33 cellular contexts compared by ENCODE assay signal in genomic region chr11:100094121-100094865, GRCh38.
"Had no signal": no experiment of that assay in that cellular context is flagged by ENCODE, and none has a peak within 500 bp of the region (broad histone marks: within the 10 kb centered on the region; RNA-seq: fewer than 3 reads in every experiment).

No MANE protein-coding gene starts in this region.

- H3K4me3 Mint-ChIP-seq: activated B cell treated with CpG ODN at 0.5 μM for 24 hours; activated CD8-positive, alpha-beta T cell treated with anti-CD3 and anti-CD28 coated beads for 36 hours; activated naive CD4-positive, alpha-beta T cell treated with anti-CD3 and anti-CD28 coated beads for 36 hours; activated naive CD4-positive, alpha-beta T cell treated with anti-CD3 and anti-CD28 coated beads, Interleukin-2, amount 50 U/mL, for 24 hours; activated naive CD8-positive, alpha-beta T cell treated with anti-CD3 and anti-CD28 coated beads for 36 hours; activated naive CD8-positive, alpha-beta T cell treated with anti-CD3 and anti-CD28 coated beads, Interleukin-2, amount 50 U/mL, for 24 hours; activated T-helper 1 cell treated with anti-CD3 and anti-CD28 coated beads, Interleukin-12 subunit alpha, Interleukin-12 subunit beta, Interleukin-2, Interleukin-4 antibody, amounts not matched to agents 30 ng/mL and 10 ng/mL and 1 ng/mL, durations not matched to agents 14 hours and 24 hours and 36 hours; effector memory CD8-positive, alpha-beta T cell; T-helper 17 cell had no signal

- H3K4me3 ChIP-seq: adrenal gland, body of pancreas, esophagus muscularis mucosa, gastrocnemius medialis, heart left ventricle had no signal

- H3K36me3 ChIP-seq: adrenal gland, esophagus muscularis mucosa, gastrocnemius medialis, heart left ventricle had no signal

- H3K9me3 ChIP-seq: adrenal gland, body of pancreas, esophagus muscularis mucosa, gastrocnemius medialis had no signal

- FAIRE-seq: colon had no signal

- H3K27me3 ChIP-seq: adrenal gland, body of pancreas, esophagus muscularis mucosa, foreskin keratinocyte, gastrocnemius medialis, heart left ventricle had no signal

- H3K36me3 Mint-ChIP-seq: activated naive CD4-positive, alpha-beta T cell treated with anti-CD3 and anti-CD28 coated beads, Interleukin-2, amount 50 U/mL, for 24 hours; activated naive CD8-positive, alpha-beta T cell treated with anti-CD3 and anti-CD28 coated beads for 36 hours had no signal

- H3K27ac Mint-ChIP-seq: activated B cell treated with CpG ODN at 0.5 μM for 24 hours; activated CD8-positive, alpha-beta T cell treated with anti-CD3 and anti-CD28 coated beads for 36 hours; activated naive CD4-positive, alpha-beta T cell treated with anti-CD3 and anti-CD28 coated beads for 36 hours; activated naive CD4-positive, alpha-beta T cell treated with anti-CD3 and anti-CD28 coated beads, Interleukin-2, amount 50 U/mL, for 24 hours; activated naive CD8-positive, alpha-beta T cell treated with anti-CD3 and anti-CD28 coated beads for 36 hours; activated naive CD8-positive, alpha-beta T cell treated with anti-CD3 and anti-CD28 coated beads, Interleukin-2, amount 50 U/mL, for 24 hours; activated T-helper 1 cell treated with anti-CD3 and anti-CD28 coated beads, Interleukin-12 subunit alpha, Interleukin-12 subunit beta, Interleukin-2, Interleukin-4 antibody, amounts not matched to agents 30 ng/mL and 10 ng/mL and 1 ng/mL, durations not matched to agents 14 hours and 24 hours and 36 hours; activated T-helper 2 cell treated with anti-CD3 and anti-CD28 coated beads, Interferon-gamma antibody, Interleukin-2, Interleukin-4, amounts not matched to agents 10 μg/mL and 5 μg/mL and 100 μg/mL, durations not matched to agents 14 hours and 24 hours and 36 hours; effector memory CD8-positive, alpha-beta T cell; T-helper 17 cell had no signal

- H3K27me3 Mint-ChIP-seq: activated B cell treated with CpG ODN at 0.5 μM for 24 hours; activated CD8-positive, alpha-beta T cell treated with anti-CD3 and anti-CD28 coated beads for 36 hours; activated naive CD4-positive, alpha-beta T cell treated with anti-CD3 and anti-CD28 coated beads, Interleukin-2, amount 50 U/mL, for 24 hours; activated naive CD8-positive, alpha-beta T cell treated with anti-CD3 and anti-CD28 coated beads for 36 hours; activated naive CD8-positive, alpha-beta T cell treated with anti-CD3 and anti-CD28 coated beads, Interleukin-2, amount 50 U/mL, for 24 hours; effector memory CD8-positive, alpha-beta T cell; T-helper 17 cell had no signal

- H3K4me1 Mint-ChIP-seq: activated B cell treated with CpG ODN at 0.5 μM for 24 hours; activated naive CD4-positive, alpha-beta T cell treated with anti-CD3 and anti-CD28 coated beads, Interleukin-2, amount 50 U/mL, for 24 hours; activated naive CD8-positive, alpha-beta T cell treated with anti-CD3 and anti-CD28 coated beads for 36 hours; activated naive CD8-positive, alpha-beta T cell treated with anti-CD3 and anti-CD28 coated beads, Interleukin-2, amount 50 U/mL, for 24 hours; T-helper 17 cell had no signal

- DNase-seq: activated B cell treated with CpG ODN at 0.5 μM for 24 hours; activated CD4-positive, alpha-beta T cell treated with anti-CD3 and anti-CD28 coated beads for 48 hours; activated CD4-positive, alpha-beta T cell treated with anti-CD3 and anti-CD28 coated beads, Interleukin-2, amount 50 U/mL, for 1 hour; activated CD4-positive, alpha-beta T cell treated with anti-CD3 and anti-CD28 coated beads, Interleukin-2, amount 50 U/mL, for 48 hours; activated CD8-positive, alpha-beta memory T cell treated with anti-CD3 and anti-CD28 coated beads for 24 hours; activated CD8-positive, alpha-beta T cell treated with anti-CD3 and anti-CD28 coated beads for 36 hours; activated effector memory CD4-positive, alpha-beta T cell treated with anti-CD3 and anti-CD28 coated beads, Interleukin-2, amount 50 U/mL, for 16 hours; activated naive CD4-positive, alpha-beta T cell treated with anti-CD3 and anti-CD28 coated beads for 36 hours; activated naive CD8-positive, alpha-beta T cell treated with anti-CD3 and anti-CD28 coated beads for 36 hours; activated naive CD8-positive, alpha-beta T cell treated with anti-CD3 and anti-CD28 coated beads, Interleukin-2, amount 50 U/mL, for 24 hours; activated T-cell treated with anti-CD3 and anti-CD28 coated beads, Interleukin-2, amount 50 U/mL, for 48 hours; adrenal gland; amygdala; aorta; body of pancreas; caudate nucleus; cortex of kidney; dermis blood vessel endothelial cell; effector CD4-positive, alpha-beta T cell; effector memory CD8-positive, alpha-beta T cell; erythroblast; foreskin keratinocyte; gastrocnemius medialis; glutamatergic neuron; heart left ventricle; T-helper 17 cell had no signal

- H3K27ac ChIP-seq: adrenal gland, body of pancreas, esophagus muscularis mucosa, foreskin keratinocyte, gastrocnemius medialis, heart left ventricle, VCaP had no signal

- ATAC-seq: activated CD4-positive, CD25-positive, alpha-beta regulatory T cell treated with anti-CD3 and anti-CD28 coated beads, Interleukin-2, amount 50 U/mL, for 24 hours; activated CD8-positive, alpha-beta T cell treated with anti-CD3 and anti-CD28 coated beads for 36 hours; activated naive CD8-positive, alpha-beta T cell treated with anti-CD3 and anti-CD28 coated beads, Interleukin-2, amount 50 U/mL, for 24 hours; body of pancreas; effector memory CD8-positive, alpha-beta T cell; foreskin keratinocyte; gastrocnemius medialis; heart left ventricle; T-helper 17 cell had no signal

- H3K9me3 Mint-ChIP-seq: activated naive CD8-positive, alpha-beta T cell treated with anti-CD3 and anti-CD28 coated beads for 36 hours had no signal

- H3K4me1 ChIP-seq: adrenal gland, foreskin keratinocyte, gastrocnemius medialis, heart left ventricle had no signal
